ENCODE assay signal across 7 cellular contexts in genomic region chr21:37368536-37369279, GRCh38. TPM values are rescaled to one million over a fixed set of nuclear protein-coding genes. Genes with fewer than 3 reads are reported as not detected.
DNase-seq lines count a peak whose midpoint lies in the region; FAIRE-seq and TF ChIP-seq lines count a peak whose summit lies in the region.

No MANE protein-coding gene starts in this region.

- peaks cover 70% of the 10 kb centered on the region for H3K79me2 ChIP-seq in OCI-LY7 (ENCODE audit: insufficient read depth, low read depth, low read length)

- TF ChIP-seq CTCF in OCI-LY7 (conservative IDR thresholded peaks at IDR 0.05; ENCODE audit: low read length) (no peak), neural crest cell (conservative IDR thresholded peaks at IDR 0.05) (no peak)

- H3K9me3 ChIP-seq in OCI-LY7 (ENCODE audit: low read length) = no peaks in the 10 kb centered on the region
- no peaks in the 10 kb centered on the region for H3K9me3 ChIP-seq in duodenal mucosa (ENCODE audit: control insufficient read depth in 1 of 2, low read length in 2 of 2)

- H3K4me1 Mint-ChIP-seq in neural crest cell = peaks cover 62% of the 10 kb centered on the region

- H3K36me3 ChIP-seq in OCI-LY7 (ENCODE audit: insufficient read depth, low read length) (peaks cover 16% of the 10 kb centered on the region), duodenal mucosa (ENCODE audit: control insufficient read depth in 1 of 2, insufficient read depth in 2 of 2, low read length in 2 of 2) (no peaks in the 10 kb centered on the region)

- peak overlapping the region; percentile 84 for H3K27ac Mint-ChIP-seq in neural crest cell (ENCODE audit: unreplicated experiment)

- H3K27me3 Mint-ChIP-seq in neural crest cell (ENCODE audit: low read depth) = peaks cover 3% of the 10 kb centered on the region

- intact Hi-C loops in OCI-LY7 (cut with micrococcal nuclease; ENCODE audit: unreplicated experiment) = loop anchor here (5.0 to 10.0 kb wide), 3 partner anchors 94 to 1816 kb away; partner anchors contain the start of genes HLCS and PSMG1

- H2AFZ ChIP-seq in OCI-LY7 (ENCODE audit: low read length) = no peak overlapping the region

- DNase-seq in GM12891 (ENCODE audit: insufficient read length, low spot score) = no peak
- DNase-seq in OCI-LY7 (ENCODE audit: low spot score) = no peak
- DNase-seq in neural crest cell (ENCODE audit: low read depth, low spot score) = no peak
- no peak for DNase-seq in SIG-M5 (lab: John Stamatoyannopoulos, UW)
- DNase-seq in islet precursor cell = no peak
- no peak for DNase-seq in NCI-H2107 (lab: John Stamatoyannopoulos, UW)

- no peak; the same call in 1 of the 2 replicates for TF ChIP-seq POLR2A in GM12891 (IDR thresholded peaks at IDR 0.05; ENCODE audit: low read depth, low read length)

- no peak for FAIRE-seq in GM12891 (lab: Jason Lieb, UNC)

- peak overlapping the region; percentile 95 for H3K4me3 Mint-ChIP-seq in neural crest cell

- peaks cover 55% of the 10 kb centered on the region for H4K20me1 ChIP-seq in OCI-LY7 (ENCODE audit: insufficient read depth, low read length)

- CTCF ChIA-PET in OCI-LY7 (lab: Charles Lee; ENCODE audit: unreplicated experiment) = no interaction called here

- no peaks in the 10 kb centered on the region for H3K27me3 ChIP-seq in duodenal mucosa (ENCODE audit: control insufficient read depth in 1 of 2, insufficient read depth in 2 of 2, low read length in 2 of 2)

- POLR2A ChIA-PET in OCI-LY7 (lab: Charles Lee) = interaction anchor here (1.1 to 3.0 kb wide), 2 partner anchors 14 to 53 kb away, joined by 3 to 17 read pairs; no protein-coding TSS in a partner anchor

- peaks cover 56% of the 10 kb centered on the region for H3K4me1 ChIP-seq in OCI-LY7 (ENCODE audit: insufficient read depth, low read length, poor library complexity, severe bottlenecking)
- peaks cover 37 to 42% of the 10 kb centered on the region in 2 donors for H3K4me1 ChIP-seq in duodenal mucosa (ENCODE audit: control insufficient read depth in 1 of 2, insufficient read depth in 2 of 2, low read length in 2 of 2)

- no TSS peak for BruUV-seq in OCI-LY7 (replicated peaks; lab: Mats Ljungman, UMichigan)

- H3K36me3 Mint-ChIP-seq in neural crest cell (ENCODE audit: low read depth) = no peaks in the 10 kb centered on the region

- H3K9me2 ChIP-seq in OCI-LY7 (ENCODE audit: insufficient read depth, low read length) = no peaks in the 10 kb centered on the region

- H3K9me3 Mint-ChIP-seq in neural crest cell = no peaks in the 10 kb centered on the region

- H3K27ac ChIP-seq in OCI-LY7 (ENCODE audit: low read depth, low read length, poor library complexity, severe bottlenecking) (peak overlapping the region; percentile 90), duodenal mucosa (ENCODE audit: low read depth, low read length) (no peak overlapping the region)

- peak overlapping the region; percentile 79 to 86 for H3K9ac ChIP-seq in duodenal mucosa (ENCODE audit: low read depth in 1 of 2, low read length in 2 of 2)

- H3K4me3 ChIP-seq in OCI-LY7 (ENCODE audit: low read depth, low read length, poor library complexity, severe bottlenecking) (peak overlapping the region; percentile 86), duodenal mucosa (ENCODE audit: low read depth in 1 of 2, low read length in 2 of 2) (peak overlapping the region; percentile 85 to 98)

- H3K4me2 ChIP-seq in OCI-LY7 (ENCODE audit: low read length) = peak overlapping the region; percentile 93

TF ChIP-seq in GM12891, 5 proteins besides CTCF, POLR2A, EP300 and RAD21:
- 0 out of 2 replicates have a peak, but pooled peaks have one; percentile 10 for TF ChIP-seq POLR2AphosphoS5 (IDR thresholded peaks at IDR 0.05; ENCODE audit: low read depth, low read length)
- no peak for TF ChIP-seq PAX5 (IDR thresholded peaks at IDR 0.05; ENCODE audit: insufficient read depth, low read length, severe bottlenecking)
- TF ChIP-seq TAF1 (IDR thresholded peaks at IDR 0.05; ENCODE audit: low read depth, low read length) = 0 out of 2 replicates have a peak, but pooled peaks have one; percentile 4

RNA-seq across cellular contexts. Expression of gene DYRK1A, which starts 2.1 kb away (rescaled TPM):
- polyA plus RNA-seq in GM12891 (2012; ENCODE audit: low read depth, missing spikeins) = 16.2 TPM
- total RNA-seq in OCI-LY7 (2014; rRNA removed; shearing (Covaris generic)) = 46.3 and 58.4 TPM in 2 replicates
- total RNA-seq in OCI-LY7 (2022) (65.1 and 67.1 TPM in 2 replicates), neural crest cell (73.5 and 77.0 TPM in 2 replicates)
